28 cellular contexts compared by ENCODE assay signal in genomic region chr9:68777070-68777763, GRCh38.
DNase-seq lines count a peak whose midpoint lies in the region; ATAC-seq and TF ChIP-seq lines count a peak whose summit lies in the region.
"Had no signal": no experiment of that assay in that cellular context is flagged by ENCODE, and none has a peak within 500 bp of the region (broad histone marks: within the 10 kb centered on the region; RNA-seq: fewer than 3 reads in every experiment).

No MANE protein-coding gene starts in this region.

- H3K27me3 ChIP-seq in heart left ventricle (no peaks in the 10 kb centered on the region), transverse colon (no peaks in the 10 kb centered on the region)
- H3K27me3 ChIP-seq: breast epithelium, esophagus muscularis mucosa, testis had no signal

- peaks cover 0 to 61% (median 36%) of the 10 kb centered on the region in 12 donors for H3K4me1 ChIP-seq in heart left ventricle
- H3K4me1 ChIP-seq in transverse colon: peaks cover 19 to 44% (median 35%) of the 10 kb centered on the region in 4 donors
- H3K4me1 ChIP-seq: breast epithelium had no signal

- DNase-seq in heart left ventricle (no peak), Right ventricle myocardium superior (no peak), RKO (ENCODE audit: low spot score) (peak; percentile 12), transverse colon (no peak), COLO829 (ENCODE audit: low spot score) (no peak), NCI-H82 (lab: John Stamatoyannopoulos, UW) (no peak)
- DNase-seq: activated B cell treated with CpG ODN at 0.5 μM for 24 hours; activated CD4-positive, alpha-beta T cell treated with anti-CD3 and anti-CD28 coated beads, Interleukin-2, amount 50 U/mL, for 48 hours; activated naive CD4-positive, alpha-beta T cell treated with anti-CD3 and anti-CD28 coated beads, Interleukin-2, amount 10 ng/mL, durations not matched to agents 7 days and 5 days; amniotic stem cell; CD8-positive, alpha-beta T cell; DMS 273 treated with DMSO at 0.1 percent for 48 hours; effector CD8-positive, alpha-beta T cell; midbrain; naive thymus-derived CD4-positive, alpha-beta T cell; NCI-H1694 treated with DMSO at 0.1 percent for 48 hours; NCI-H2227 treated with DMSO at 0.1 percent for 48 hours; nucleus accumbens; psoas muscle; stimulated activated naive CD8-positive, alpha-beta T cell treated with anti-CD3 and anti-CD28 coated beads, Interleukin-15, Interleukin-2, amounts not matched to agents 100 U/mL and 50 U/mL, for 24 hours; T-helper 9 cell; testis had no signal

- no peak for TF ChIP-seq CTCF in heart left ventricle (IDR thresholded peaks at IDR 0.05)
- TF ChIP-seq CTCF in transverse colon (IDR thresholded peaks at IDR 0.05): no peak

- peak overlapping the region in 11 of 12 donors; percentile 7 to 91 (median 58) for H3K27ac ChIP-seq in heart left ventricle
- H3K27ac ChIP-seq in transverse colon: peak overlapping the region in 3 of 4 donors; percentile 2 to 26 (median 14)
- H3K27ac ChIP-seq: A549, breast epithelium, esophagus muscularis mucosa, HL-60, psoas muscle, testis had no signal

- in situ Hi-C loops in transverse colon (cut with MboI; ENCODE audit: low pct_ligation_motif_present in 1 of 4, low pct_unique_long_range_greater_than_20kb in 1 of 4, low sequenced_read_pairs in 3 of 4): loop anchor here in 1 of 4 donors (25.0 kb wide), 2 partner anchors 190 to 210 kb away; no protein-coding TSS in a partner anchor

- ATAC-seq in heart left ventricle: no peak
- no peak for ATAC-seq in Right ventricle myocardium superior (ENCODE audit: poor library complexity)
- peak; percentile 81 for ATAC-seq in esophagus mucosa
- no peak for ATAC-seq in GM21717 (IDR thresholded peaks at IDR 0.05; ENCODE audit: unreplicated experiment)
- ATAC-seq: A549; CD8-positive, alpha-beta T cell; naive thymus-derived CD4-positive, alpha-beta T cell; psoas muscle; stimulated activated naive CD8-positive, alpha-beta T cell treated with anti-CD3 and anti-CD28 coated beads, Interleukin-15, Interleukin-2, amounts not matched to agents 100 U/mL and 50 U/mL, for 24 hours had no signal

- 73 to 80% (median 74%) methylated on average over 2 of the region's 2 CpGs for WGBS in heart left ventricle, 4 donors
- 81 to 84% methylated on average over 2 of the region's 2 CpGs for WGBS in transverse colon (ENCODE audit: low coverage in 1 of 2), 2 donors

- no peak overlapping the region for H3K4me3 ChIP-seq in heart left ventricle
- no peak overlapping the region for H3K4me3 ChIP-seq in transverse colon
- H3K4me3 ChIP-seq: A549, breast epithelium, esophagus muscularis mucosa, psoas muscle, testis had no signal

- TF ChIP-seq EP300 in transverse colon (IDR thresholded peaks at IDR 0.05; ENCODE audit: low read depth): no peak

- TF ChIP-seq POLR2A in heart left ventricle (IDR thresholded peaks at IDR 0.05) (no peak), transverse colon (IDR thresholded peaks at IDR 0.05) (no peak)

- intact Hi-C loops in heart left ventricle (cut with DNase I): loop anchor here in 3 of 10 donors (5.0 to 10.0 kb wide), 3 partner anchors 70 to 228 kb away; partner anchors contain the start of gene PIP5K1B (in 1 of the 3)
- intact Hi-C loops in Right ventricle myocardium superior (cut with DNase I): no loop called here
- intact Hi-C loops in transverse colon (cut with DNase I; ENCODE audit: low total_unique reads): no loop called here

- H3K9me3 ChIP-seq in heart left ventricle: no peaks in the 10 kb centered on the region
- no peaks in the 10 kb centered on the region for H3K9me3 ChIP-seq in transverse colon
- H3K9me3 ChIP-seq: A549, breast epithelium, esophagus muscularis mucosa, psoas muscle, testis had no signal

- H3K36me3 ChIP-seq in heart left ventricle (peaks cover 0 to 3% (median 0%) of the 10 kb centered on the region in 9 donors), transverse colon (no peaks in the 10 kb centered on the region)
- H3K36me3 ChIP-seq: breast epithelium, esophagus muscularis mucosa had no signal
